ENCODE assay signal across 28 cellular contexts in the genomic region with DNA sequence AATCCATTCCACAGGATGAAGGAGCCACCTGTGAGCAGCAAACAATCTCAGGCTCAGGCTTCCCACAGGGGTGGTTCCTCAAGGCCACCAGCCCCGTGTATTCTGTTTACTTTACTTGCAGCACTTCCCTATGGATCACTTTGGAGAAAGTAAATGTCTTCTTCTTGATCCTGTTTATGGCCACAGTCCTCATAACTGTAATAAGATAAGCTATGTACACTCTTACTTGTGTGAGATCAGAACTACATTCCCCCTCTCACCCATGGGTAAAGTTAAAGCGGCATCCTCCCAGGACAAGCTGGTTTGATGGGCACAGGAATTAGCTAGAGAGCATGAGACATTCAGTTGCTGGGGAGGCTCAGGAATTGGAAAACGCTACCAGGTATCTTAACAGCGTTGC.
"Had no signal": no experiment of that assay in that cellular context is flagged by ENCODE, and none has a peak within 500 bp of the region (broad histone marks: within the 10 kb centered on the region; RNA-seq: fewer than 3 reads in every experiment).

No MANE protein-coding gene starts in this region.

- H3K4me3 ChIP-seq: stomach, suprapubic skin, testis, thoracic aorta, thyroid gland, tibial artery, tibial nerve, transverse colon, upper lobe of left lung, upper lobe of right lung, uterus, vagina had no signal

- H3K9me3 ChIP-seq: stomach, suprapubic skin, testis, thoracic aorta, thyroid gland, tibial artery, tibial nerve, transverse colon, upper lobe of left lung, upper lobe of right lung, uterus, vagina had no signal

- H3K36me3 Mint-ChIP-seq: stimulated activated effector memory CD8-positive, alpha-beta T cell treated with anti-CD3 and anti-CD28 coated beads, Interleukin-12 subunit alpha, Interleukin-12 subunit beta, amount 100 ng/mL, for 72 hours; stimulated activated memory B cell treated with anti-CD40 and anti-IgM and Interleukin-4, amounts not matched to agents 10 μg/mL and 1 μg/mL and 100 μg/mL, for 72 hours; stimulated activated naive B cell treated with anti-CD40 and anti-IgM and Interleukin-4, amounts not matched to agents 10 μg/mL and 1 μg/mL and 100 μg/mL, for 72 hours; type B pancreatic cell had no signal

- H3K27me3 ChIP-seq: stomach, suprapubic skin, testis, thyroid gland, tibial artery, tibial nerve, transverse colon, upper lobe of left lung, upper lobe of right lung, uterus, vagina had no signal

- H3K27ac Mint-ChIP-seq: stimulated activated effector memory CD8-positive, alpha-beta T cell treated with anti-CD3 and anti-CD28 coated beads, Interleukin-12 subunit alpha, Interleukin-12 subunit beta, amount 100 ng/mL, for 72 hours; stimulated activated memory B cell treated with anti-CD40 and anti-IgM and Interleukin-4, amounts not matched to agents 10 μg/mL and 1 μg/mL and 100 μg/mL, for 72 hours; stimulated activated naive B cell treated with anti-CD40 and anti-IgM and Interleukin-4, amounts not matched to agents 10 μg/mL and 1 μg/mL and 100 μg/mL, for 72 hours; stimulated activated naive CD8-positive, alpha-beta T cell treated with anti-CD3 and anti-CD28 coated beads, Interleukin-15, amount 100 ng/mL, for 72 hours; stimulated activated naive CD8-positive, alpha-beta T cell treated with anti-CD3 and anti-CD28 coated beads, Interleukin-15, Interleukin-2, amounts not matched to agents 100 ng/mL and 50 ng/mL, for 24 hours; type B pancreatic cell had no signal

- H3K36me3 ChIP-seq: stomach, suprapubic skin, thoracic aorta, thyroid gland, tibial artery, tibial nerve, transverse colon, upper lobe of left lung, upper lobe of right lung, uterus, vagina had no signal

- H3K4me1 Mint-ChIP-seq: stimulated activated effector memory CD8-positive, alpha-beta T cell treated with anti-CD3 and anti-CD28 coated beads, Interleukin-12 subunit alpha, Interleukin-12 subunit beta, amount 100 ng/mL, for 72 hours; stimulated activated memory B cell treated with anti-CD40 and anti-IgM and Interleukin-4, amounts not matched to agents 10 μg/mL and 1 μg/mL and 100 μg/mL, for 72 hours; stimulated activated naive B cell treated with anti-CD40 and anti-IgM and Interleukin-4, amounts not matched to agents 10 μg/mL and 1 μg/mL and 100 μg/mL, for 72 hours had no signal

- H3K27me3 Mint-ChIP-seq: stimulated activated memory B cell treated with anti-CD40 and anti-IgM and Interleukin-4, amounts not matched to agents 10 μg/mL and 1 μg/mL and 100 μg/mL, for 72 hours; stimulated activated naive CD8-positive, alpha-beta T cell treated with anti-CD3 and anti-CD28 coated beads, Interleukin-15, amount 100 ng/mL, for 72 hours; type B pancreatic cell had no signal

- H3K4me3 Mint-ChIP-seq: stimulated activated effector memory CD8-positive, alpha-beta T cell treated with anti-CD3 and anti-CD28 coated beads, Interleukin-12 subunit alpha, Interleukin-12 subunit beta, amount 100 ng/mL, for 72 hours; stimulated activated memory B cell treated with anti-CD40 and anti-IgM and Interleukin-4, amounts not matched to agents 10 μg/mL and 1 μg/mL and 100 μg/mL, for 72 hours; stimulated activated naive B cell treated with anti-CD40 and anti-IgM and Interleukin-4, amounts not matched to agents 10 μg/mL and 1 μg/mL and 100 μg/mL, for 72 hours; stimulated activated naive CD8-positive, alpha-beta T cell treated with anti-CD3 and anti-CD28 coated beads, Interleukin-15, amount 100 ng/mL, for 72 hours; stimulated activated naive CD8-positive, alpha-beta T cell treated with anti-CD3 and anti-CD28 coated beads, Interleukin-15, Interleukin-2, amounts not matched to agents 100 ng/mL and 50 ng/mL, for 24 hours; type B pancreatic cell had no signal

- DNase-seq: stimulated activated CD4-positive, alpha-beta T cell treated with anti-CD3 and anti-CD28 coated beads, Interleukin-2, amount 100 ng/mL, for 48 hours; stimulated activated CD4-positive, alpha-beta T cell treated with anti-CD3 and anti-CD28 coated beads, Interleukin-4, amount 100 ng/mL, for 1 hour; stimulated activated CD4-positive, alpha-beta T cell treated with anti-CD3 and anti-CD28 coated beads, Interleukin-4, amount 100 ng/mL, for 24 hours; stimulated activated CD4-positive, alpha-beta T cell treated with anti-CD3 and anti-CD28 coated beads, Interleukin-4, amount 100 ng/mL, for 4 hours; stimulated activated CD8-positive, alpha-beta memory T cell treated with anti-CD3 and anti-CD28 coated beads, Interleukin-4, amount 100 ng/mL, for 48 hours; stimulated activated naive B cell treated with anti-CD40 and anti-IgM and Interleukin-4, amounts not matched to agents 10 μg/mL and 1 μg/mL and 100 μg/mL, for 72 hours; stimulated activated naive CD4-positive, alpha-beta T cell; stimulated activated naive CD4-positive, alpha-beta T cell treated with Interleukin-2 at 50 U/mL for 16 hours; stimulated activated naive CD8-positive, alpha-beta T cell treated with anti-CD3 and anti-CD28 coated beads, Interleukin-15, amount 100 ng/mL, for 72 hours; stimulated activated naive CD8-positive, alpha-beta T cell treated with anti-CD3 and anti-CD28 coated beads, Interleukin-15, Interleukin-2, amounts not matched to agents 100 U/mL and 50 U/mL, for 24 hours; stomach; substantia nigra; testis; thyroid gland; tibial artery; transverse colon; trophoblast cell; upper lobe of left lung; upper lobe of right lung; uterus had no signal

- H3K9me3 Mint-ChIP-seq: stimulated activated effector memory CD8-positive, alpha-beta T cell treated with anti-CD3 and anti-CD28 coated beads, Interleukin-12 subunit alpha, Interleukin-12 subunit beta, amount 100 ng/mL, for 72 hours; stimulated activated memory B cell treated with anti-CD40 and anti-IgM and Interleukin-4, amounts not matched to agents 10 μg/mL and 1 μg/mL and 100 μg/mL, for 72 hours; stimulated activated naive B cell treated with anti-CD40 and anti-IgM and Interleukin-4, amounts not matched to agents 10 μg/mL and 1 μg/mL and 100 μg/mL, for 72 hours; stimulated activated naive CD8-positive, alpha-beta T cell treated with anti-CD3 and anti-CD28 coated beads, Interleukin-15, amount 100 ng/mL, for 72 hours; stimulated activated naive CD8-positive, alpha-beta T cell treated with anti-CD3 and anti-CD28 coated beads, Interleukin-15, Interleukin-2, amounts not matched to agents 100 ng/mL and 50 ng/mL, for 24 hours; type B pancreatic cell had no signal

- H3K27ac ChIP-seq: stomach, suprapubic skin, testis, thoracic aorta, thyroid gland, tibial artery, tibial nerve, transverse colon, upper lobe of left lung, upper lobe of right lung, uterus, vagina had no signal

- H3K4me1 ChIP-seq: stomach, suprapubic skin, testis, tibial artery, tibial nerve, transverse colon, upper lobe of left lung, upper lobe of right lung, uterus, vagina had no signal
